ENCODE assay signal across 36 cellular contexts in the genomic region with DNA sequence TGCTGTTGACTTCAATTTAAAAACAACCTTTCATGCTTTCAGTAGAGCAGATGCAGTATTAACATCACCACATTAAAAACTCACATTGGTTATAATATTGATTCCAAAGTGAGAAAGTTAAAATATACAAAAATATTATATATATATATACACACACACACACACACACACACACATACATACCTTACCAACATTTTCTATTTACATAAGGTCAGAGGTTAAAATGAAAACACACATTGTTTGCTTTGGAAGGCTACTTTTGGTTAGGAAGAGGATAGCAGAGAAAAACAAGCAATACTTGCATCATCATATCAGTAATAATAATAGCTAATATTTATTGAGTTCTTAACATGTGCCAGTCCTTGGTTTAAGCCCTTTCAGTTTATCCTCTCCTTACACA.
DNase-seq lines count a peak whose midpoint lies in the region; ATAC-seq, FAIRE-seq and TF ChIP-seq lines count a peak whose summit lies in the region.
"Had no signal": no experiment of that assay in that cellular context is flagged by ENCODE, and none has a peak within 500 bp of the region (broad histone marks: within the 10 kb centered on the region; RNA-seq: fewer than 3 reads in every experiment).

No MANE protein-coding gene starts in this region.

- no peak overlapping the region for H3K27ac ChIP-seq in HepG2 (ENCODE audit: extremely low read length, insufficient read depth, low read length)
- H3K27ac ChIP-seq in right lobe of liver, result no peak overlapping the region
- H3K27ac ChIP-seq in CD8-positive, alpha-beta memory T cell (ENCODE audit: low read depth, low read length), result no peak overlapping the region
- H3K27ac ChIP-seq: 22Rv1; A549; BLaER1; BLaER1 treated with 17β-estradiol and CSF1 and Interleukin-3, amounts not matched to agents 10 nM and 100 nM; C4-2B had no signal

- TF ChIP-seq POLR2A in HepG2 (IDR thresholded peaks at IDR 0.05; ENCODE audit: insufficient read depth in 1 of 2, low read depth in 2 of 2, low read length in 2 of 2), result no peak
- TF ChIP-seq POLR2A in right lobe of liver (IDR thresholded peaks at IDR 0.05), result no peak

- H3K9me3 Mint-ChIP-seq in CD8-positive, alpha-beta memory T cell, result peaks cover 0 to 21% (median 10%) of the 10 kb centered on the region in 5 donors
- H3K9me3 Mint-ChIP-seq: CD4-positive, alpha-beta T cell had no signal

- POLR2A ChIA-PET in HepG2 (lab: Yijun Ruan, JAX), result no interaction called here
- POLR2A ChIA-PET in CD8-positive, alpha-beta memory T cell (lab: Charles Lee), result no interaction called here

- H3K4me3 Mint-ChIP-seq in CD8-positive, alpha-beta memory T cell, result no peak overlapping the region
- H3K4me3 Mint-ChIP-seq: B cell; CD14-positive monocyte; CD4-positive, alpha-beta memory T cell; CD4-positive, alpha-beta T cell; CD4-positive, CD25-positive, alpha-beta regulatory T cell; CD8-positive, alpha-beta T cell had no signal

- H3K9me3 ChIP-seq in HepG2 (ENCODE audit: low read length) (no peaks in the 10 kb centered on the region), right lobe of liver (no peaks in the 10 kb centered on the region)
- no peaks in the 10 kb centered on the region for H3K9me3 ChIP-seq in CD8-positive, alpha-beta memory T cell (ENCODE audit: low read length)
- H3K9me3 ChIP-seq: A549, BE2C, Caco-2 had no signal

- no TSS peak for BruUV-seq in HepG2 (replicated peaks; lab: Mats Ljungman, UMichigan)

- TF ChIP-seq EP300 in HepG2 (IDR thresholded peaks at IDR 0.05; ENCODE audit: low read depth in 2 of 2, low read length in 2 of 2) (no peak), HepG2 (CRISPR knock-in tag; IDR thresholded peaks at IDR 0.05; ENCODE audit: borderline replicate concordance) (no peak)

- no peaks in the 10 kb centered on the region for H3K27me3 Mint-ChIP-seq in CD8-positive, alpha-beta memory T cell
- H3K27me3 Mint-ChIP-seq: B cell; CD4-positive, alpha-beta memory T cell; CD4-positive, alpha-beta T cell; CD4-positive, CD25-positive, alpha-beta regulatory T cell had no signal

- no peaks in the 10 kb centered on the region for H3K36me3 Mint-ChIP-seq in CD8-positive, alpha-beta memory T cell
- H3K36me3 Mint-ChIP-seq: CD14-positive monocyte; CD4-positive, alpha-beta memory T cell; CD4-positive, CD25-positive, alpha-beta regulatory T cell; CD8-positive, alpha-beta T cell had no signal

- H3K27me3 ChIP-seq in HepG2 (ENCODE audit: control insufficient read depth in 1 of 2, insufficient read depth in 2 of 2, low read length in 2 of 2) (no peaks in the 10 kb centered on the region), right lobe of liver (no peaks in the 10 kb centered on the region)
- no peaks in the 10 kb centered on the region for H3K27me3 ChIP-seq in CD8-positive, alpha-beta memory T cell (ENCODE audit: insufficient read depth, low read length, poor library complexity, severe bottlenecking)
- H3K27me3 ChIP-seq: BE2C had no signal

- TF ChIP-seq RAD21 in HepG2 (CRISPR knock-in tag; IDR thresholded peaks at IDR 0.05), result no peak

- H3K4me2 ChIP-seq in HepG2 (ENCODE audit: low read depth, low read length), result no peak overlapping the region
- H3K4me2 ChIP-seq: A549; BLaER1; BLaER1 treated with 17β-estradiol and CSF1 and Interleukin-3, amounts not matched to agents 10 nM and 100 nM had no signal

- no peak for FAIRE-seq in HepG2 (lab: Jason Lieb, UNC)
- FAIRE-seq: A204.1, A549, D721Med, G401.6 had no signal

- no peaks in the 10 kb centered on the region for H3K4me1 Mint-ChIP-seq in CD8-positive, alpha-beta memory T cell
- H3K4me1 Mint-ChIP-seq: B cell; CD14-positive monocyte; CD4-positive, alpha-beta memory T cell; CD4-positive, CD25-positive, alpha-beta regulatory T cell had no signal

- no peak overlapping the region for H3K9ac ChIP-seq in HepG2 (ENCODE audit: insufficient read depth, low read depth, low read length)
- H3K9ac ChIP-seq: BLaER1; BLaER1 treated with 17β-estradiol and CSF1 and Interleukin-3, amounts not matched to agents 10 nM and 100 nM had no signal

- H3K36me3 ChIP-seq in HepG2 (replicated peaks in 1 of 2; ENCODE audit: control insufficient read depth in 1 of 2, insufficient read depth in 2 of 2, low read length in 2 of 2) (no peaks in the 10 kb centered on the region), right lobe of liver (no peaks in the 10 kb centered on the region)
- no peaks in the 10 kb centered on the region for H3K36me3 ChIP-seq in CD8-positive, alpha-beta memory T cell (ENCODE audit: insufficient read depth, low read length)
- H3K36me3 ChIP-seq: BE2C; BLaER1; BLaER1 treated with 17β-estradiol and CSF1 and Interleukin-3, amounts not matched to agents 10 nM and 100 nM had no signal

- no peak overlapping the region for H3K27ac Mint-ChIP-seq in CD8-positive, alpha-beta memory T cell
- H3K27ac Mint-ChIP-seq: B cell; CD14-positive monocyte; CD4-positive, alpha-beta memory T cell; CD4-positive, alpha-beta T cell; CD4-positive, CD25-positive, alpha-beta regulatory T cell; CD8-positive, alpha-beta T cell had no signal

- intact Hi-C loops in HepG2 (cut with micrococcal nuclease; ENCODE audit: unreplicated experiment) (no loop called here), right lobe of liver (cut with DNase I) (no loop called here)

- in situ Hi-C loops in HepG2 (cut with HindIII; ENCODE audit: extremely low pct_ligation_motif_present, low pct_unique_long_range_greater_than_20kb), result no loop called here

- no peak overlapping the region for H2AFZ ChIP-seq in HepG2 (ENCODE audit: low read length)

- no peaks in the 10 kb centered on the region for H3K4me1 ChIP-seq in HepG2 (ENCODE audit: insufficient read depth, low read length)
- H3K4me1 ChIP-seq in right lobe of liver, result no peaks in the 10 kb centered on the region
- no peaks in the 10 kb centered on the region for H3K4me1 ChIP-seq in CD8-positive, alpha-beta memory T cell (ENCODE audit: insufficient read depth, low read length)
- H3K4me1 ChIP-seq: A549; BE2C; BLaER1; BLaER1 treated with 17β-estradiol and CSF1 and Interleukin-3, amounts not matched to agents 10 nM and 100 nM; Caco-2 had no signal

- H3K4me3 ChIP-seq in HepG2 (replicated peaks in 1 of 3; ENCODE audit: insufficient read depth in 1 of 3, low read depth in 2 of 3, low read length in 3 of 3) (no peak overlapping the region), right lobe of liver (no peak overlapping the region), LNCaP clone FGC (ENCODE audit: low read depth, low read length) (no peak overlapping the region)
- H3K4me3 ChIP-seq in CD8-positive, alpha-beta memory T cell (ENCODE audit: low read length), result no peak overlapping the region
- H3K4me3 ChIP-seq: A549; BLaER1; BLaER1 treated with 17β-estradiol and CSF1 and Interleukin-3, amounts not matched to agents 10 nM and 100 nM had no signal

- TF ChIP-seq CTCF in HepG2 (CRISPR knock-in tag; IDR thresholded peaks at IDR 0.05) (no peak), right lobe of liver (IDR thresholded peaks at IDR 0.05) (no peak), LNCaP clone FGC (IDR thresholded peaks at IDR 0.05; ENCODE audit: control insufficient read depth, extremely low read depth, insufficient read depth) (no peak)

- no peaks in the 10 kb centered on the region for H4K20me1 ChIP-seq in HepG2 (ENCODE audit: insufficient read depth, low read length)
- H4K20me1 ChIP-seq: BLaER1; BLaER1 treated with 17β-estradiol and CSF1 and Interleukin-3, amounts not matched to agents 10 nM and 100 nM had no signal

- no peaks in the 10 kb centered on the region for H3K79me2 ChIP-seq in HepG2 (ENCODE audit: insufficient read depth, low read length)

- DNase-seq in HepG2 (ENCODE audit: low spot score) (peak; percentile 1), right lobe of liver (no peak), DMS53 (lab: John Stamatoyannopoulos, UW) (peak; percentile 46), DMS53 treated with DMSO at 0.1 percent for 48 hours (lab: John Stamatoyannopoulos, UW; ENCODE audit: unreplicated experiment) (peak; percentile 14), LNCaP clone FGC (ENCODE audit: low read depth) (peak; percentile 18), T1000 (lab: John Stamatoyannopoulos, UW) (no peak), NCI-H82 (lab: John Stamatoyannopoulos, UW) (no peak)
- DNase-seq in CD8-positive, alpha-beta memory T cell, result no peak
- DNase-seq: 8988T; ACHN; AML-193; BE2C; C1 segment of cervical spinal cord; Caco-2; Calu3; CD4-positive, alpha-beta memory T cell; CD4-positive, alpha-beta T cell; CD4-positive, CD25-positive, alpha-beta regulatory T cell; CD8-positive, alpha-beta T cell; COR-L47; DMS 273 treated with DMSO at 0.1 percent for 48 hours; DMS153; DMS79; DMS79 treated with DMSO at 0.1 percent for 48 hours; DND-41; EL had no signal

- CTCF ChIA-PET in HepG2 (lab: Yijun Ruan, JAX; ENCODE audit: low intra/inter-chr PET ratio, low total read pairs), result no interaction called here
- CTCF ChIA-PET in CD8-positive, alpha-beta memory T cell (lab: Charles Lee), result no interaction called here

- ATAC-seq in HepG2 (no peak), right lobe of liver (no peak)
- ATAC-seq: A549; CD8-positive, alpha-beta T cell had no signal

TF ChIP-seq in HepG2, 621 proteins besides CTCF, POLR2A, EP300 and RAD21 (continues in another document):
- no peak for TF ChIP-seq GABPA (IDR thresholded peaks at IDR 0.05; ENCODE audit: low read depth, low read length)
- no peak for TF ChIP-seq GABPA (CRISPR knock-in tag; IDR thresholded peaks at IDR 0.05; ENCODE audit: low read depth)
- no peak for TF ChIP-seq UBTF (CRISPR knock-in tag; IDR thresholded peaks at IDR 0.05)
- no peak for TF ChIP-seq ZNF264 (CRISPR knock-in tag; IDR thresholded peaks at IDR 0.05)
- TF ChIP-seq CEBPB (IDR thresholded peaks at IDR 0.05; ENCODE audit: borderline replicate concordance, low read depth, low read length), result 0 out of 2 replicates have a peak, but pooled peaks have one; percentile 4

Comparison
In these comparisons a context has a peak if more than half of its experiments do, and no peak if none do; other contexts are left out.
1. DNase-seq: peak in HepG2 (single experiment), DMS53 (single experiment), DMS53 treated with DMSO at 0.1 percent for 48 hours (single experiment) and LNCaP clone FGC (single experiment); none in right lobe of liver (0 of 3), T1000 (single experiment), CD8-positive, alpha-beta memory T cell (0 of 5) and NCI-H82 (single experiment).